ENCODE assay signal across 10 cellular contexts in the genomic region with DNA sequence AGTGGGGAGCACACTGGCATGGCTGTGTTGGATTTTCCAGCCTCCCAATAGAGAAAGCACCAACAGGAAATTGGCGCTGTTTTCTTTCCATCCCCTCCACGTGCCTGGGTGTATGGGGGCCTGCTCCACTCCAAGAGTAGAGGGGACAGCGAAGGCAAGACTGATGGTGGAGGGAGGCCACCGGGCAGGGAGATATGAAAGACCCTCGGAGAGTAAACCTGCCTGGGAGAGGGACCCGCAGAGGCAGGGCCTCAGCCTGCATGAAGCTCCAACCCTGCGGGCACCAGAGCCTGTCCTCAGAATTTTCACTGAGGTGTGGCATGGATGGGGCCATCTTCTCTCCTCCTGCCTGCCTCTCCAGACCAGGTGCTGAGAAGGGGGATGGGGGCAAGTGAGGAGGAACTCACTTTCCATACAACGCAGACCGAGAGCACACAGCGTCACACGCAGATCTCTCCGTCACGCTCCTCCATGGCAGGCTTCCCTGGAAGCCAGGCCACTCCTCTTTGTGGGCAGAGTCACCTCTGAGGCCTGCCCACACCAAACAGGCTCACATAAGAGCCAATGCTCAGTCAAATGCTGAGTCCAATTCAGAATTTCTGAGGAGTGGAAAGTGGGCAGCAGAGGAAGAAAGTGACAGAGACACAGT. TPM values are rescaled to one million over a fixed set of nuclear protein-coding genes. Genes with fewer than 3 reads are reported as not detected.
DNase-seq lines count a peak whose midpoint lies in the region; ATAC-seq, FAIRE-seq and TF ChIP-seq lines count a peak whose summit lies in the region.
"Had no signal": no experiment of that assay in that cellular context is flagged by ENCODE, and none has a peak within 500 bp of the region (broad histone marks: within the 10 kb centered on the region; RNA-seq: fewer than 3 reads in every experiment).

No MANE protein-coding gene starts in this region.

- ATAC-seq in activated naive CD4-positive, alpha-beta T cell treated with anti-CD3 and anti-CD28 coated beads, Interleukin-2, amount 50 U/mL, for 72 hours, result peak; percentile 25 to 36
- peak; percentile 59 to 68 for ATAC-seq in lower lobe of right lung

- no peaks in the 10 kb centered on the region for H3K9me3 Mint-ChIP-seq in activated CD4-positive, alpha-beta T cell treated with anti-CD3 and anti-CD28 coated beads, Interleukin-2, amount 10 ng/mL, durations not matched to agents 24 days and 14 days
- H3K9me3 Mint-ChIP-seq in activated naive CD4-positive, alpha-beta T cell treated with anti-CD3 and anti-CD28 coated beads, Interleukin-2, amount 50 U/mL, for 72 hours, result peaks cover 0 to 4% of the 10 kb centered on the region in 2 donors

- H3K36me3 ChIP-seq in lower lobe of right lung (peaks cover 4% of the 10 kb centered on the region), transverse colon (no peaks in the 10 kb centered on the region)

- H3K27ac ChIP-seq in lower lobe of right lung, result peak overlapping the region; percentile 61
- H3K27ac ChIP-seq in transverse colon, result peak overlapping the region; percentile 80 to 87 (median 82)

- no peak for FAIRE-seq in GM19239 (lab: Jason Lieb, UNC)

- 78 to 100% methylated on average over 1 to 13 of the region's 13 CpGs for WGBS in transverse colon (ENCODE audit: low coverage in 1 of 2), 2 donors
- WGBS in lower leg skin, 2 donors, result 66 to 73% methylated on average over 13 of the region's 13 CpGs

- peak; percentile 79 for DNase-seq in activated CD4-positive, alpha-beta T cell treated with anti-CD3 and anti-CD28 coated beads, Interleukin-2, amount 10 ng/mL, durations not matched to agents 24 days and 14 days
- DNase-seq in activated CD4-positive, alpha-beta T cell treated with anti-CD3 and anti-CD28 coated beads, Interleukin-2, amount 50 U/mL, for 1 hour, result no peak
- no peak for DNase-seq in activated naive CD4-positive, alpha-beta T cell treated with anti-CD3 and anti-CD28 coated beads, Interleukin-2, amount 50 U/mL, for 72 hours (ENCODE audit: low spot score in 2 of 2)
- DNase-seq in lower lobe of right lung (peak; percentile 53), transverse colon (no peak), NAMALWA (ENCODE audit: low spot score) (no peak), lower leg skin (ENCODE audit: low spot score in 2 of 2) (no peak), GM19239 (ENCODE audit: insufficient read length, low spot score) (no peak)
- DNase-seq: midbrain had no signal

- in situ Hi-C loops in transverse colon (cut with MboI; ENCODE audit: low pct_ligation_motif_present in 1 of 4, low pct_unique_long_range_greater_than_20kb in 1 of 4, low sequenced_read_pairs in 3 of 4), result no loop called here

- H3K4me3 ChIP-seq in lower lobe of right lung (no peak overlapping the region), transverse colon (no peak overlapping the region), lower leg skin (ENCODE audit: low read depth, poor library complexity, severe bottlenecking) (no peak overlapping the region)

- H3K27ac Mint-ChIP-seq in activated CD4-positive, alpha-beta T cell treated with anti-CD3 and anti-CD28 coated beads, Interleukin-2, amount 10 ng/mL, durations not matched to agents 24 days and 14 days, result peak overlapping the region; percentile 89
- peak overlapping the region; percentile 92 for H3K27ac Mint-ChIP-seq in activated naive CD4-positive, alpha-beta T cell treated with anti-CD3 and anti-CD28 coated beads, Interleukin-2, amount 50 U/mL, for 72 hours

- TF ChIP-seq CTCF in lower lobe of right lung (IDR thresholded peaks at IDR 0.05), result no peak
- no peak for TF ChIP-seq CTCF in transverse colon (IDR thresholded peaks at IDR 0.05)
- no peak for TF ChIP-seq CTCF in lower leg skin (IDR thresholded peaks at IDR 0.05)

- peak overlapping the region; percentile 76 for H3K4me3 Mint-ChIP-seq in activated CD4-positive, alpha-beta T cell treated with anti-CD3 and anti-CD28 coated beads, Interleukin-2, amount 10 ng/mL, durations not matched to agents 24 days and 14 days

- peaks cover 66% of the 10 kb centered on the region for H3K4me1 Mint-ChIP-seq in activated CD4-positive, alpha-beta T cell treated with anti-CD3 and anti-CD28 coated beads, Interleukin-2, amount 10 ng/mL, durations not matched to agents 24 days and 14 days

- no peaks in the 10 kb centered on the region for H3K27me3 Mint-ChIP-seq in activated CD4-positive, alpha-beta T cell treated with anti-CD3 and anti-CD28 coated beads, Interleukin-2, amount 10 ng/mL, durations not matched to agents 24 days and 14 days

- TF ChIP-seq EP300 in transverse colon (IDR thresholded peaks at IDR 0.05; ENCODE audit: low read depth), result no peak

- peaks cover 18% of the 10 kb centered on the region for H3K36me3 Mint-ChIP-seq in activated CD4-positive, alpha-beta T cell treated with anti-CD3 and anti-CD28 coated beads, Interleukin-2, amount 10 ng/mL, durations not matched to agents 24 days and 14 days (ENCODE audit: low read depth)
- H3K36me3 Mint-ChIP-seq in activated naive CD4-positive, alpha-beta T cell treated with anti-CD3 and anti-CD28 coated beads, Interleukin-2, amount 50 U/mL, for 72 hours, result peaks cover 7 to 9% of the 10 kb centered on the region in 2 donors

- H3K27me3 ChIP-seq in lower lobe of right lung (ENCODE audit: low read depth), result no peaks in the 10 kb centered on the region
- H3K27me3 ChIP-seq in transverse colon, result no peaks in the 10 kb centered on the region

- TF ChIP-seq POLR2A in transverse colon (IDR thresholded peaks at IDR 0.05) (no peak), lower leg skin (IDR thresholded peaks at IDR 0.05) (no peak)

- intact Hi-C loops in activated CD4-positive, alpha-beta T cell treated with anti-CD3 and anti-CD28 coated beads, Interleukin-2, amount 10 ng/mL, durations not matched to agents 24 days and 14 days (cut with micrococcal nuclease), result loop anchor here (5.0 kb wide), 2 partner anchors 36 to 109 kb away; a partner anchor contains a TSS
- intact Hi-C loops in lower lobe of right lung (cut with DNase I), result no loop called here
- intact Hi-C loops in transverse colon (cut with DNase I; ENCODE audit: low total_unique reads), result loop anchor here (5.0 kb wide), 1 partner anchor 1134 kb away; no protein-coding TSS in a partner anchor
- intact Hi-C loops in lower leg skin (cut with DNase I; ENCODE audit: low total_unique reads), result no loop called here

- no peaks in the 10 kb centered on the region for H3K9me3 ChIP-seq in lower lobe of right lung
- H3K9me3 ChIP-seq in transverse colon, result no peaks in the 10 kb centered on the region

- peaks cover 89% of the 10 kb centered on the region for H3K4me1 ChIP-seq in lower lobe of right lung
- H3K4me1 ChIP-seq in transverse colon, result peaks cover 51 to 70% (median 58%) of the 10 kb centered on the region in 4 donors

RNA-seq across cellular contexts. Expression of a gene that starts 18.8 kb away (rescaled TPM):
- total RNA-seq in activated CD4-positive, alpha-beta T cell treated with anti-CD3 and anti-CD28 coated beads, Interleukin-2, amount 10 ng/mL, durations not matched to agents 24 days and 14 days, result 223 and 232 TPM in 2 replicates
- 100 to 1,000 TPM; 218 to 304 TPM for total RNA-seq in activated naive CD4-positive, alpha-beta T cell treated with anti-CD3 and anti-CD28 coated beads, Interleukin-2, amount 50 U/mL, for 72 hours
- total RNA-seq in lower lobe of right lung, result 306 TPM
- 100 to 1,000 TPM; 134 to 247 (median 219) TPM for total RNA-seq in transverse colon
- 100 to 1,000 TPM in 2 of 4 donors, 10 to 100 TPM in 2; 68.4 to 109 (median 100) TPM for total RNA-seq in lower leg skin

RNA-seq across cellular contexts. Expression of a gene that starts 54.0 kb away (rescaled TPM):
- total RNA-seq in activated CD4-positive, alpha-beta T cell treated with anti-CD3 and anti-CD28 coated beads, Interleukin-2, amount 10 ng/mL, durations not matched to agents 24 days and 14 days, result not detected in 2 replicates
- not detected for total RNA-seq in activated naive CD4-positive, alpha-beta T cell treated with anti-CD3 and anti-CD28 coated beads, Interleukin-2, amount 50 U/mL, for 72 hours
- total RNA-seq in lower lobe of right lung (38.0 TPM), transverse colon (1 to 10 TPM in 3 of 4 donors, not detected in 1; 1.7 to 6.6 (median 5.7) TPM), lower leg skin (10 to 100 TPM in 1 of 4 donors, 1 to 10 TPM in 3; 1.3 to 17.4 (median 8.5) TPM)
- total RNA-seq: SK-MEL-5 had no signal

Comparison
In these comparisons a context has a peak if more than half of its experiments do, and no peak if none do; other contexts are left out.
1. DNase-seq: peak in activated CD4-positive, alpha-beta T cell treated with anti-CD3 and anti-CD28 coated beads, Interleukin-2, amount 10 ng/mL, durations not matched to agents 24 days and 14 days (single experiment) and lower lobe of right lung (single experiment); none in activated CD4-positive, alpha-beta T cell treated with anti-CD3 and anti-CD28 coated beads, Interleukin-2, amount 50 U/mL, for 1 hour (single experiment), activated naive CD4-positive, alpha-beta T cell treated with anti-CD3 and anti-CD28 coated beads, Interleukin-2, amount 50 U/mL, for 72 hours (0 of 2), transverse colon (single experiment), NAMALWA (single experiment), lower leg skin (0 of 2) and GM19239 (single experiment).
2. intact Hi-C loops: an anchor here in activated CD4-positive, alpha-beta T cell treated with anti-CD3 and anti-CD28 coated beads, Interleukin-2, amount 10 ng/mL, durations not matched to agents 24 days and 14 days (5.0 kb wide) and transverse colon (5.0 kb wide); none called in lower lobe of right lung and lower leg skin.